Comparison of ENCODE assay signal across 8 cellular contexts in genomic region chr13:37074703-37075102, GRCh38. TPM values are rescaled to one million over a fixed set of nuclear protein-coding genes. Genes with fewer than 3 reads are reported as not detected.
A peak's percentile ranks its signal among the peaks of the same experiment; 100 is the strongest.
DNase-seq lines count a peak whose midpoint lies in the region; ATAC-seq and TF ChIP-seq lines count a peak whose summit lies in the region.

No MANE protein-coding gene starts in this region.

- H3K27ac ChIP-seq in prostate gland: no peak overlapping the region

- H3K36me3 ChIP-seq in prostate gland: no peaks in the 10 kb centered on the region

- H3K27me3 Mint-ChIP-seq in activated CD8-positive, alpha-beta T cell treated with anti-CD3 and anti-CD28 coated beads for 36 hours: no peaks in the 10 kb centered on the region
- H3K27me3 Mint-ChIP-seq in activated CD8-positive, alpha-beta T cell treated with anti-CD3 and anti-CD28 coated beads, Interleukin-2, amount 10 ng/mL, durations not matched to agents 7 days and 5 days (ENCODE audit: low read depth): peaks cover 4% of the 10 kb centered on the region
- peaks cover 5% of the 10 kb centered on the region for H3K27me3 Mint-ChIP-seq in activated CD8-positive, alpha-beta memory T cell treated with anti-CD3 and anti-CD28 coated beads, Interleukin-2, amount 10 ng/mL, durations not matched to agents 7 days and 5 days

- H3K9me3 ChIP-seq in prostate gland: no peaks in the 10 kb centered on the region

- 3% methylated on average over 1 of the region's 1 CpG for WGBS in prostate gland

- H3K27ac Mint-ChIP-seq in activated CD8-positive, alpha-beta T cell treated with anti-CD3 and anti-CD28 coated beads for 36 hours: no peak overlapping the region
- H3K27ac Mint-ChIP-seq in activated CD8-positive, alpha-beta T cell treated with anti-CD3 and anti-CD28 coated beads, Interleukin-2, amount 10 ng/mL, durations not matched to agents 7 days and 5 days: no peak overlapping the region
- no peak overlapping the region for H3K27ac Mint-ChIP-seq in activated CD8-positive, alpha-beta memory T cell treated with anti-CD3 and anti-CD28 coated beads, Interleukin-2, amount 10 ng/mL, durations not matched to agents 7 days and 5 days

- no peaks in the 10 kb centered on the region for H3K4me1 ChIP-seq in prostate gland (replicated peaks)

- DNase-seq in activated CD8-positive, alpha-beta T cell treated with anti-CD3 and anti-CD28 coated beads for 36 hours: no peak
- DNase-seq in activated CD8-positive, alpha-beta T cell treated with anti-CD3 and anti-CD28 coated beads, Interleukin-2, amount 10 ng/mL, durations not matched to agents 7 days and 5 days: no peak
- DNase-seq in NCI-H748 (lab: John Stamatoyannopoulos, UW; ENCODE audit: unreplicated experiment) (peak; percentile 59), epithelial cell of esophagus (ENCODE audit: low read depth) (peak; percentile 41), prostate gland (ENCODE audit: low spot score) (no peak)
- DNase-seq in activated CD8-positive, alpha-beta memory T cell treated with anti-CD3 and anti-CD28 coated beads, Interleukin-2, amount 10 ng/mL, durations not matched to agents 7 days and 5 days: no peak
- DNase-seq in activated naive CD4-positive, alpha-beta T cell (lab: John Stamatoyannopoulos, UW): no peak

- peak; percentile 59 for TF ChIP-seq CTCF in activated CD8-positive, alpha-beta T cell treated with anti-CD3 and anti-CD28 coated beads for 36 hours (IDR thresholded peaks at IDR 0.05)
- no peak for TF ChIP-seq CTCF in epithelial cell of esophagus (IDR thresholded peaks at IDR 0.05; ENCODE audit: insufficient read depth, low read depth, low read length, missing control alignments)
- peak in 3 of 4 experiments; percentile 43 to 55 (median 54) for TF ChIP-seq CTCF in prostate gland (IDR thresholded peaks at IDR 0.05)

- H3K4me1 Mint-ChIP-seq in activated CD8-positive, alpha-beta T cell treated with anti-CD3 and anti-CD28 coated beads for 36 hours (ENCODE audit: low read depth): no peaks in the 10 kb centered on the region
- H3K4me1 Mint-ChIP-seq in activated CD8-positive, alpha-beta T cell treated with anti-CD3 and anti-CD28 coated beads, Interleukin-2, amount 10 ng/mL, durations not matched to agents 7 days and 5 days (ENCODE audit: low read depth): no peaks in the 10 kb centered on the region
- H3K4me1 Mint-ChIP-seq in activated CD8-positive, alpha-beta memory T cell treated with anti-CD3 and anti-CD28 coated beads, Interleukin-2, amount 10 ng/mL, durations not matched to agents 7 days and 5 days: no peaks in the 10 kb centered on the region

- TF ChIP-seq POLR2A in prostate gland (IDR thresholded peaks at IDR 0.05): no peak

- no peak overlapping the region for H3K4me3 Mint-ChIP-seq in activated CD8-positive, alpha-beta T cell treated with anti-CD3 and anti-CD28 coated beads for 36 hours
- no peak overlapping the region for H3K4me3 Mint-ChIP-seq in activated CD8-positive, alpha-beta T cell treated with anti-CD3 and anti-CD28 coated beads, Interleukin-2, amount 10 ng/mL, durations not matched to agents 7 days and 5 days
- H3K4me3 Mint-ChIP-seq in activated CD8-positive, alpha-beta memory T cell treated with anti-CD3 and anti-CD28 coated beads, Interleukin-2, amount 10 ng/mL, durations not matched to agents 7 days and 5 days: no peak overlapping the region

- ATAC-seq in activated CD8-positive, alpha-beta T cell treated with anti-CD3 and anti-CD28 coated beads for 36 hours: no peak
- ATAC-seq in activated CD8-positive, alpha-beta T cell treated with anti-CD3 and anti-CD28 coated beads, Interleukin-2, amount 10 ng/mL, durations not matched to agents 7 days and 5 days: no peak
- no peak for ATAC-seq in HG03354 (IDR thresholded peaks at IDR 0.05; ENCODE audit: poor library complexity, severe bottlenecking, unreplicated experiment)
- no peak for ATAC-seq in activated CD8-positive, alpha-beta memory T cell treated with anti-CD3 and anti-CD28 coated beads, Interleukin-2, amount 10 ng/mL, durations not matched to agents 7 days and 5 days

- CTCF ChIA-PET in activated CD8-positive, alpha-beta T cell treated with anti-CD3 and anti-CD28 coated beads for 36 hours (lab: Charles Lee): interaction anchor here (0.6 kb wide), 1 partner anchor 55 kb away, joined by 3 read pairs; no protein-coding TSS in a partner anchor
- CTCF ChIA-PET in activated CD8-positive, alpha-beta T cell treated with anti-CD3 and anti-CD28 coated beads, Interleukin-2, amount 10 ng/mL, durations not matched to agents 7 days and 5 days (lab: Charles Lee): no interaction called here
- CTCF ChIA-PET in activated CD8-positive, alpha-beta memory T cell treated with anti-CD3 and anti-CD28 coated beads, Interleukin-2, amount 10 ng/mL, durations not matched to agents 7 days and 5 days (lab: Charles Lee): interaction anchor here (1.3 kb wide), 1 partner anchor 16 kb away, joined by 3 read pairs; no protein-coding TSS in a partner anchor

- H3K9me3 Mint-ChIP-seq in activated CD8-positive, alpha-beta T cell treated with anti-CD3 and anti-CD28 coated beads for 36 hours: no peaks in the 10 kb centered on the region
- H3K9me3 Mint-ChIP-seq in activated CD8-positive, alpha-beta T cell treated with anti-CD3 and anti-CD28 coated beads, Interleukin-2, amount 10 ng/mL, durations not matched to agents 7 days and 5 days (ENCODE audit: insufficient read depth): no peaks in the 10 kb centered on the region
- H3K9me3 Mint-ChIP-seq in activated CD8-positive, alpha-beta memory T cell treated with anti-CD3 and anti-CD28 coated beads, Interleukin-2, amount 10 ng/mL, durations not matched to agents 7 days and 5 days (ENCODE audit: low read depth): no peaks in the 10 kb centered on the region

- no peak overlapping the region for H3K4me3 ChIP-seq in epithelial cell of esophagus (ENCODE audit: low read length)
- no peak overlapping the region for H3K4me3 ChIP-seq in prostate gland

- peaks cover 2% of the 10 kb centered on the region for H3K27me3 ChIP-seq in prostate gland (replicated peaks; ENCODE audit: insufficient read depth)

- POLR2A ChIA-PET in activated CD8-positive, alpha-beta T cell treated with anti-CD3 and anti-CD28 coated beads for 36 hours (lab: Charles Lee): no interaction called here
- POLR2A ChIA-PET in activated CD8-positive, alpha-beta T cell treated with anti-CD3 and anti-CD28 coated beads, Interleukin-2, amount 10 ng/mL, durations not matched to agents 7 days and 5 days (lab: Charles Lee): no interaction called here

- H3K36me3 Mint-ChIP-seq in activated CD8-positive, alpha-beta T cell treated with anti-CD3 and anti-CD28 coated beads for 36 hours (ENCODE audit: low read depth): no peaks in the 10 kb centered on the region
- H3K36me3 Mint-ChIP-seq in activated CD8-positive, alpha-beta T cell treated with anti-CD3 and anti-CD28 coated beads, Interleukin-2, amount 10 ng/mL, durations not matched to agents 7 days and 5 days (ENCODE audit: low read depth): no peaks in the 10 kb centered on the region
- no peaks in the 10 kb centered on the region for H3K36me3 Mint-ChIP-seq in activated CD8-positive, alpha-beta memory T cell treated with anti-CD3 and anti-CD28 coated beads, Interleukin-2, amount 10 ng/mL, durations not matched to agents 7 days and 5 days

- intact Hi-C loops in activated CD8-positive, alpha-beta T cell treated with anti-CD3 and anti-CD28 coated beads for 36 hours (cut with micrococcal nuclease): no loop called here
- intact Hi-C loops in prostate gland (cut with DNase I): no loop called here

RNA-seq across cellular contexts. Expression of gene SUPT20H, which starts 15.2 kb away (rescaled TPM):
- total RNA-seq in activated CD8-positive, alpha-beta T cell treated with anti-CD3 and anti-CD28 coated beads for 36 hours: 10 to 100 TPM; 59.6 to 63.4 TPM
- total RNA-seq in activated CD8-positive, alpha-beta T cell treated with anti-CD3 and anti-CD28 coated beads, Interleukin-2, amount 10 ng/mL, durations not matched to agents 7 days and 5 days: 10 to 100 TPM; 67.4 to 71.5 TPM
- 10 to 100 TPM; 32.2 to 57.3 TPM for total RNA-seq in prostate gland
- total RNA-seq in activated CD8-positive, alpha-beta memory T cell treated with anti-CD3 and anti-CD28 coated beads, Interleukin-2, amount 10 ng/mL, durations not matched to agents 7 days and 5 days: 10 to 100 TPM; 71.0 to 78.2 TPM

RNA-seq across cellular contexts. Expression of gene CSNK1A1L, which starts 30.8 kb away (rescaled TPM):
- not detected for total RNA-seq in activated CD8-positive, alpha-beta T cell treated with anti-CD3 and anti-CD28 coated beads for 36 hours
- total RNA-seq in activated CD8-positive, alpha-beta T cell treated with anti-CD3 and anti-CD28 coated beads, Interleukin-2, amount 10 ng/mL, durations not matched to agents 7 days and 5 days: not detected
- total RNA-seq in prostate gland: 1 to 10 TPM in 1 of 2 donors, not detected in 1; 1.6 TPM
- not detected for total RNA-seq in activated CD8-positive, alpha-beta memory T cell treated with anti-CD3 and anti-CD28 coated beads, Interleukin-2, amount 10 ng/mL, durations not matched to agents 7 days and 5 days

Comparison
In these comparisons a context has a peak if more than half of its experiments do, and no peak if none do; other contexts are left out.
1. DNase-seq: peak in NCI-H748 (single experiment) and epithelial cell of esophagus (single experiment); none in activated CD8-positive, alpha-beta T cell treated with anti-CD3 and anti-CD28 coated beads for 36 hours (single experiment), activated CD8-positive, alpha-beta T cell treated with anti-CD3 and anti-CD28 coated beads, Interleukin-2, amount 10 ng/mL, durations not matched to agents 7 days and 5 days (single experiment), prostate gland (single experiment), activated CD8-positive, alpha-beta memory T cell treated with anti-CD3 and anti-CD28 coated beads, Interleukin-2, amount 10 ng/mL, durations not matched to agents 7 days and 5 days (single experiment) and activated naive CD4-positive, alpha-beta T cell (0 of 4).